8 cellular contexts compared by ENCODE assay signal in the genomic region with DNA sequence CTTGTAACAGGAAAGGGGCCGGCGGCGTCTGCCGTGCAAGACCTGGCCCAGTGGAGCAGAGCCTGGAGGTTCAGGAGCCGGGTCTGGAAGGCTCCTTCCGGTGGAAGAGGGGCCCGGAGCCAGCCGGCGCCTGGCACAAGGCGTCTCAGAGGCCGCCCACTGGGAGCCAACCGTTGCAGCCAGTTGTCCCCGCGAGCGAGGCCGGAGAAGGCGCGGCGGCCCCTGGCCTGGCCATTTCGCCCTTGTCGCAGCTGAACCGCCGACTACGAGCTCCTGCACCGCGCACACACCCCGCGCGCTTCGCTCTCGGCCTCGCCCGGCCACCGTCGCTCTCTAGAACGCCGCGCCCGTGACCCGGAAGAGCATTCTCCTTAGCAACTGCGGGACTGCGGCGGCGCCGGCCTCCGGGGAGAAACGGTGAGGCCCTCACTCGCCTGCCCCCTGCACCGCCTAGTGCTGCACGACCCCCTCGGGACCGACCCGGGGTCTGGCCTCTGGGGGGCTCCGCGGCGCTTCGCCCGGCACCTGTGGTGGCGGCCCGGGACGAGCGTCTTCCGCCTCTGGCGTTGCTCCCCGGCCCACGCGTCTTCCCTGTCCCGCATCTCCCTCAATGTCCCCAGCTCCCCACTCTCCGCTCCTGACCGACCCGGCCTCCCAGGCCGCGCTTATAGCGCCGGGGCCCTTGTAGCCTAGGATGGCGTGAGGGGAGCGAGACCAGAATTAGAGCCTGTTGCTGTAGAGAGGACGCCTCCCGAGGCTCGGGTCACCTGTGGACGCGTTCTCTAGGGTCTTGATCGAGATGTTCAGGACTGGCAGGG. TPM values are rescaled to one million over a fixed set of nuclear protein-coding genes. Genes with fewer than 3 reads are reported as not detected.
DNase-seq lines count a peak whose midpoint lies in the region; ATAC-seq and TF ChIP-seq lines count a peak whose summit lies in the region.

A gene with protein sequence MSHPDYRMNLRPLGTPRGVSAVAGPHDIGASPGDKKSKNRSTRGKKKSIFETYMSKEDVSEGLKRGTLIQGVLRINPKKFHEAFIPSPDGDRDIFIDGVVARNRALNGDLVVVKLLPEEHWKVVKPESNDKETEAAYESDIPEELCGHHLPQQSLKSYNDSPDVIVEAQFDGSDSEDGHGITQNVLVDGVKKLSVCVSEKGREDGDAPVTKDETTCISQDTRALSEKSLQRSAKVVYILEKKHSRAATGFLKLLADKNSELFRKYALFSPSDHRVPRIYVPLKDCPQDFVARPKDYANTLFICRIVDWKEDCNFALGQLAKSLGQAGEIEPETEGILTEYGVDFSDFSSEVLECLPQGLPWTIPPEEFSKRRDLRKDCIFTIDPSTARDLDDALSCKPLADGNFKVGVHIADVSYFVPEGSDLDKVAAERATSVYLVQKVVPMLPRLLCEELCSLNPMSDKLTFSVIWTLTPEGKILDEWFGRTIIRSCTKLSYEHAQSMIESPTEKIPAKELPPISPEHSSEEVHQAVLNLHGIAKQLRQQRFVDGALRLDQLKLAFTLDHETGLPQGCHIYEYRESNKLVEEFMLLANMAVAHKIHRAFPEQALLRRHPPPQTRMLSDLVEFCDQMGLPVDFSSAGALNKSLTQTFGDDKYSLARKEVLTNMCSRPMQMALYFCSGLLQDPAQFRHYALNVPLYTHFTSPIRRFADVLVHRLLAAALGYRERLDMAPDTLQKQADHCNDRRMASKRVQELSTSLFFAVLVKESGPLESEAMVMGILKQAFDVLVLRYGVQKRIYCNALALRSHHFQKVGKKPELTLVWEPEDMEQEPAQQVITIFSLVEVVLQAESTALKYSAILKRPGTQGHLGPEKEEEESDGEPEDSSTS (plus strand): TSS at position 365 of the 818 bp plus-strand sequence. CDS start 53,215 bp downstream, outside the sequence.

- no peak within 1 kb of the TSS for H2BK20ac ChIP-seq in IMR-90 (ENCODE audit: low read depth, low read length)

- H3K36me3 ChIP-seq in IMR-90 (ENCODE audit: control insufficient read depth, insufficient read depth, low read length) (no peaks in the 10 kb centered on the region), esophagus (ENCODE audit: control insufficient read depth in 2 of 2, insufficient read depth in 2 of 2, low read length in 1 of 2) (no peaks in the 10 kb centered on the region), mucosa of stomach (ENCODE audit: control insufficient read depth, insufficient read depth, low read length) (no peaks in the 10 kb centered on the region)

- peak within 1 kb of the TSS; percentile 78 for H4K5ac ChIP-seq in IMR-90 (ENCODE audit: low read depth, low read length)

- no peaks in the 10 kb centered on the region for H3K9me1 ChIP-seq in IMR-90 (ENCODE audit: insufficient read depth, low read length)

- peak within 1 kb of the TSS; percentile 83 for H3K23ac ChIP-seq in IMR-90 (ENCODE audit: low read depth, low read length)

- in situ Hi-C loops in IMR-90 (cut with MboI; ENCODE audit: low sequenced_read_pairs): no loop called here

- peak within 1 kb of the TSS; percentile 51; the same call in 1 of the 2 replicates for H2BK120ac ChIP-seq in IMR-90 (ENCODE audit: low read depth, low read length)

- H2BK5ac ChIP-seq in IMR-90 (ENCODE audit: low read depth, low read length, poor library complexity, severe bottlenecking): peak within 1 kb of the TSS; percentile 84

- H2BK15ac ChIP-seq in IMR-90 (ENCODE audit: low read depth, low read length): no peak within 1 kb of the TSS

- peak within 1 kb of the TSS; percentile 87 for H2AK9ac ChIP-seq in IMR-90 (replicated peaks; ENCODE audit: low read depth, low read length, poor library complexity)

- H3K4me1 ChIP-seq in IMR-90 (ENCODE audit: control insufficient read depth, insufficient read depth, low read length) (peaks cover 3% of the 10 kb centered on the region; the same call in 1 of the 2 replicates), esophagus (ENCODE audit: control insufficient read depth in 2 of 2, insufficient read depth in 2 of 2, low read length in 1 of 2) (peaks cover 0 to 4% of the 10 kb centered on the region in 2 donors), mucosa of stomach (ENCODE audit: control insufficient read depth, insufficient read depth, low read length) (peaks cover 6% of the 10 kb centered on the region)

- no peaks in the 10 kb centered on the region for H4K20me1 ChIP-seq in IMR-90 (ENCODE audit: insufficient read depth, low read length)

- H3K56ac ChIP-seq in IMR-90 (ENCODE audit: extremely low read depth, insufficient read depth, low read length): peak within 1 kb of the TSS; percentile 47

- TF ChIP-seq RAD21 in IMR-90 (IDR thresholded peaks at IDR 0.05; ENCODE audit: low read length): no peak

- H3K9me3 ChIP-seq in IMR-90 (ENCODE audit: control insufficient read depth, insufficient read depth, low read length) (no peaks in the 10 kb centered on the region), esophagus (ENCODE audit: control insufficient read depth in 2 of 2, insufficient read depth in 1 of 2, low read depth in 1 of 2, low read length in 1 of 2) (no peaks in the 10 kb centered on the region), mucosa of stomach (ENCODE audit: control insufficient read depth, low read length) (no peaks in the 10 kb centered on the region)

- peak within 1 kb of the TSS; percentile 81 for H3K14ac ChIP-seq in IMR-90 (replicated peaks; ENCODE audit: low read depth, low read length)

- H3K27ac ChIP-seq in IMR-90 (ENCODE audit: insufficient read depth, low read length) (peak within 1 kb of the TSS; percentile 85), esophagus (ENCODE audit: low read depth in 2 of 2, low read length in 1 of 2) (peak within 1 kb of the TSS; percentile 77 to 88)

- peak within 1 kb of the TSS; percentile 97 for H3K4me2 ChIP-seq in IMR-90 (ENCODE audit: low read depth, low read length)

- no peaks in the 10 kb centered on the region for H3K27me3 ChIP-seq in IMR-90 (ENCODE audit: control insufficient read depth, insufficient read depth, low read length)
- H3K27me3 ChIP-seq in esophagus (ENCODE audit: control insufficient read depth in 1 of 2, insufficient read depth in 2 of 2, low read length in 2 of 2): no peaks in the 10 kb centered on the region
- no peaks in the 10 kb centered on the region for H3K27me3 ChIP-seq in mucosa of stomach (ENCODE audit: control insufficient read depth, insufficient read depth, low read length)

- peak; percentile 89 for ATAC-seq in GM21528 (IDR thresholded peaks at IDR 0.05; ENCODE audit: low FRiP score, unreplicated experiment)
- peak; percentile 98 for ATAC-seq in IMR-90 (ENCODE audit: low read depth)

- peak within 1 kb of the TSS; percentile 96 for H2AFZ ChIP-seq in IMR-90 (replicated peaks; ENCODE audit: low read length, poor library complexity)

- peak within 1 kb of the TSS; percentile 92 to 98 for H4K8ac ChIP-seq in IMR-90 (ENCODE audit: low read depth in 2 of 2, low read length in 2 of 2)

- TF ChIP-seq CTCF in IMR-90 (conservative IDR thresholded peaks at IDR 0.05; ENCODE audit: low read depth, low read length): no peak

- peak within 1 kb of the TSS; percentile 90 for H3K4ac ChIP-seq in IMR-90 (ENCODE audit: low read depth, low read length)

- POLR2A ChIA-PET in IMR-90 (lab: Charles Lee; ENCODE audit: unreplicated experiment): no interaction called here

- dilution Hi-C loops in IMR-90 (cut with HindIII; ENCODE audit: low sequenced_read_pairs, unreplicated experiment): no loop called here

- CTCF ChIA-PET in IMR-90 (lab: Yijun Ruan, JAX): no interaction called here

- peak within 1 kb of the TSS; percentile 43; the same call in 1 of the 2 replicates for H3K18ac ChIP-seq in IMR-90 (ENCODE audit: low read depth, low read length)

- H3K9ac ChIP-seq in IMR-90 (ENCODE audit: low read depth, low read length) (peak within 1 kb of the TSS; percentile 70), mucosa of stomach (ENCODE audit: low read length) (peak within 1 kb of the TSS; percentile 86)

- no TSS peak for BruUV-seq in IMR-90 (replicated peaks; lab: Mats Ljungman, UMichigan)

- peak; percentile 59 for DNase-seq in DMS 273 treated with DMSO at 0.1 percent for 48 hours (lab: John Stamatoyannopoulos, UW)
- DNase-seq in IMR-90: peak; percentile 70
- peak; percentile 39 for DNase-seq in OCI-M2 (lab: John Stamatoyannopoulos, UW; ENCODE audit: unreplicated experiment)
- DNase-seq in activated T-cell treated with anti-CD3 and anti-CD28 coated beads, Interleukin-2, amount 50 U/mL, for 1 hour: peak; percentile 79
- peak; percentile 46 to 48 for DNase-seq in stimulated activated CD8-positive, alpha-beta memory T cell treated with anti-CD3 and anti-CD28 coated beads, Interleukin-7, amount 100 ng/mL, for 1 hour (ENCODE audit: low read depth in 2 of 2)

- peaks cover 23 to 34% of the 10 kb centered on the region in 2 experiments for H3K79me1 ChIP-seq in IMR-90 (ENCODE audit: low read depth in 1 of 2, low read length in 2 of 2)

- peak; percentile 20; the same call in 1 of the 2 replicates for TF ChIP-seq POLR2A in IMR-90 (IDR thresholded peaks at IDR 0.05; ENCODE audit: low read depth, low read length)

- H2AK5ac ChIP-seq in IMR-90 (ENCODE audit: low read depth, low read length): peak within 1 kb of the TSS; percentile 53; the same call in 1 of the 2 replicates

- intact Hi-C loops in IMR-90 (cut with micrococcal nuclease): no loop called here

- H4K91ac ChIP-seq in IMR-90 (ENCODE audit: insufficient read depth, low read depth, low read length): peak within 1 kb of the TSS; percentile 92

- 0% methylated on average over 39 of the region's 83 CpGs; no CpG with 5 or more reads in 1 of the 2 experiments for WGBS in IMR-90 (ENCODE audit: extremely low coverage in 2 of 2, insufficient read length in 1 of 2), 2 experiments
- WGBS in esophagus, 2 donors: 0 to 1% methylated on average over 78 to 83 of the region's 83 CpGs

- H3K4me3 ChIP-seq in IMR-90 (ENCODE audit: insufficient read depth, low read depth, low read length) (peak within 1 kb of the TSS; percentile 92), esophagus (ENCODE audit: low read depth in 1 of 2, low read length in 2 of 2) (peak within 1 kb of the TSS; percentile 74 to 99), mucosa of stomach (ENCODE audit: low read length) (peak within 1 kb of the TSS; percentile 90)

TF ChIP-seq in IMR-90, 13 proteins besides CTCF, POLR2A, EP300 and RAD21 (continues in another document):
- TF ChIP-seq MAZ (IDR thresholded peaks at IDR 0.05; ENCODE audit: borderline replicate concordance, low read depth, low read length) (peak; percentile 26; the same call in 1 of the 2 replicates), BHLHE40 (IDR thresholded peaks at IDR 0.05; ENCODE audit: low read depth, low read length) (peak; percentile 40; the same call in 1 of the 2 replicates), MXI1 (IDR thresholded peaks at IDR 0.05; ENCODE audit: borderline replicate concordance, low read depth, low read length) (peak; percentile 9; the same call in 1 of the 2 replicates)

RNA-seq across cellular contexts. Expression of the gene that starts here (rescaled TPM):
- 16.7 and 19.2 TPM in 2 replicates for total RNA-seq in IMR-90 (2012; rRNA removed)
- polyA plus RNA-seq in IMR-90 (2012; rRNA removed): 14.7 and 15.8 TPM in 2 replicates
- polyA plus RNA-seq in IMR-90 (2012; cell fraction: cytosol; rRNA removed): 9.6 and 10.0 TPM in 2 replicates
- 40.4 and 57.3 TPM in 2 replicates for polyA plus RNA-seq in IMR-90 (2012; cell fraction: nucleus; rRNA removed; ENCODE audit: low replicate concordance)
- polyA plus RNA-seq in esophagus: 10 to 100 TPM; 16.6 to 23.3 TPM

Comparison
In these comparisons a context has a peak if more than half of its experiments do, and no peak if none do; other contexts are left out.
1. Peak in every context shown above with its lines: DNase-seq, ATAC-seq, H3K4me3 ChIP-seq and H3K27ac ChIP-seq.